ENCODE assay signal across 10 cellular contexts in the genomic region with DNA sequence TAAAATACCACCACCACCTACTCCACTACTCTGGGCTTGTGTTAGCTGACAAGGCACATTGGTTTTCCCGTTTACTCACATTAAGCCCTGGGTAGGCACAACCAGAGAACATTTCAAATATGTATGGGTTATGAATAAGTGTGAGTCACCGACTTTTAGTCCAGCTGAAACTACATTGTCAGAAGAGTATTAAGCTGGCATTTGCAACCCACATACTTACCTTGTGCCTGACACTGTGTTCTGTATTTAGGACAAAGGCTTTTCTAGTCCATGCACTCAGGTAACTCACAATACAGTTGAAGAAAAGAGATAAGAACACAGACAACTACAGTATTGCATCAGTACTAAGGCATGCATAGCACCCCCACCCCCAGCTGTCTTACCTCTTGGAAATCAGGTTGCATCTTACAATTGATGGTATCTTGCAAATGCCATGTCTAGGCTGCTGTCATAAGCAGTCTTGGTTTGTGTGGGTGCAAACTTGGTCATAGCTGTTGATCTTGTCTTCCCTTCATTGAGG. TPM values are rescaled to one million over a fixed set of nuclear protein-coding genes. Genes with fewer than 3 reads are reported as not detected.
DNase-seq lines count a peak whose midpoint lies in the region; ATAC-seq, FAIRE-seq and TF ChIP-seq lines count a peak whose summit lies in the region.
"Had no signal": no experiment of that assay in that cellular context is flagged by ENCODE, and none has a peak within 500 bp of the region (broad histone marks: within the 10 kb centered on the region; RNA-seq: fewer than 3 reads in every experiment).

No MANE protein-coding gene starts in this region.

- no peak overlapping the region for H2BK12ac ChIP-seq in mesenchymal stem cell (ENCODE audit: low read length in 2 of 2)

- DNase-seq in A549 (ENCODE audit: low read depth in 1 of 2, low spot score in 1 of 2) (peak in 1 of 2 experiments; percentile 20), LHCN-M2 (ENCODE audit: low read depth) (peak; percentile 92), adipocyte (ENCODE audit: low read depth) (peak; percentile 79), mesenchymal stem cell (peak; percentile 29), A673 (ENCODE audit: low spot score) (no peak), GM19238 (ENCODE audit: insufficient read length, low spot score) (no peak)
- no peak for DNase-seq in effector CD4-positive, alpha-beta T cell
- DNase-seq: lower lobe of right lung, upper lobe of left lung had no signal

- H3K27ac ChIP-seq in A549 (peak overlapping the region; percentile 45 to 79), mesenchymal stem cell (ENCODE audit: low read length, poor library complexity, severe bottlenecking) (peak overlapping the region; percentile 11), A673 (ENCODE audit: low read depth, low read length, poor library complexity, severe bottlenecking) (no peak overlapping the region)
- H3K27ac ChIP-seq: lower lobe of right lung, upper lobe of left lung had no signal

- no peak overlapping the region for H4K91ac ChIP-seq in mesenchymal stem cell (ENCODE audit: low read length)

- no peak overlapping the region for H2AFZ ChIP-seq in mesenchymal stem cell (ENCODE audit: low read depth, low read length)

- no TSS peak for BruUV-seq in A673 (replicated peaks; lab: Mats Ljungman, UMichigan)

- H3K18ac ChIP-seq in mesenchymal stem cell (ENCODE audit: low read depth in 1 of 2, low read length in 2 of 2) = no peak overlapping the region

- H4K8ac ChIP-seq in mesenchymal stem cell (ENCODE audit: low read length) = no peak overlapping the region

- no peaks in the 10 kb centered on the region for H3K79me1 ChIP-seq in mesenchymal stem cell (replicated peaks; ENCODE audit: low read length, poor library complexity, severe bottlenecking)

- WGBS in A549 (ENCODE audit: missing lambda C conversion rate) = 3% methylated on average over 2 of the region's 2 CpGs
- WGBS in mesenchymal stem cell = no CpG with 5 or more reads among the region's 2 CpGs

- no peak overlapping the region for H3K14ac ChIP-seq in mesenchymal stem cell (ENCODE audit: low read length in 2 of 2)

- H3K4me3 ChIP-seq in A549 (no peak overlapping the region), adipocyte (ENCODE audit: low read length) (no peak overlapping the region), mesenchymal stem cell (ENCODE audit: insufficient read depth in 1 of 2, low read depth in 1 of 2, low read length in 2 of 2) (no peak overlapping the region), A673 (ENCODE audit: low read depth, low read length, poor library complexity, severe bottlenecking) (no peak overlapping the region)
- H3K4me3 ChIP-seq: lower lobe of right lung, upper lobe of left lung had no signal

- no peak overlapping the region for H3K23ac ChIP-seq in mesenchymal stem cell (ENCODE audit: low read length in 2 of 2)

- H3K36me3 ChIP-seq in adipocyte (ENCODE audit: control insufficient read depth, insufficient read depth, low read length, severe bottlenecking) (no peaks in the 10 kb centered on the region), mesenchymal stem cell (ENCODE audit: control insufficient read depth in 1 of 2, insufficient read depth in 2 of 2, low read depth in 1 of 2, low read length in 2 of 2) (no peaks in the 10 kb centered on the region), A673 (ENCODE audit: insufficient read depth, low read length, poor library complexity, severe bottlenecking) (no peaks in the 10 kb centered on the region)
- H3K36me3 ChIP-seq: lower lobe of right lung, upper lobe of left lung had no signal

- H3K9ac ChIP-seq in adipocyte (ENCODE audit: low read length) = no peak overlapping the region
- H3K9ac ChIP-seq in mesenchymal stem cell (ENCODE audit: low read length) = no peak overlapping the region

- TF ChIP-seq CTCF in A549 (IDR thresholded peaks at IDR 0.05) (no peak), A673 (conservative IDR thresholded peaks at IDR 0.05; ENCODE audit: low read depth, low read length) (no peak)

- H3K4me1 ChIP-seq in A549 = peaks cover 36% of the 10 kb centered on the region
- peaks cover 14% of the 10 kb centered on the region for H3K4me1 ChIP-seq in adipocyte (ENCODE audit: control insufficient read depth, insufficient read depth, low read length)
- H3K4me1 ChIP-seq in mesenchymal stem cell (ENCODE audit: control insufficient read depth, insufficient read depth, low read depth, low read length) = peaks cover 3% of the 10 kb centered on the region
- no peaks in the 10 kb centered on the region for H3K4me1 ChIP-seq in A673 (ENCODE audit: insufficient read depth, low read length, poor library complexity, severe bottlenecking)
- H3K4me1 ChIP-seq: upper lobe of left lung had no signal

- no peak for TF ChIP-seq RAD21 in A549 (conservative IDR thresholded peaks at IDR 0.05 in 1 of 2, IDR thresholded peaks at IDR 0.05 in 1 of 2)

- POLR2A ChIA-PET in A549 (lab: Yijun Ruan, JAX) (interaction anchor here (1.6 kb wide), 1 partner anchor 477 kb away, joined by 5 read pairs; no protein-coding TSS in a partner anchor), A673 (lab: Charles Lee; ENCODE audit: low non-redundant PET) (no interaction called here)

- no peak overlapping the region for H2BK120ac ChIP-seq in mesenchymal stem cell (ENCODE audit: low read depth, low read length)

- no peak for TF ChIP-seq EP300 in A549 (IDR thresholded peaks at IDR 0.05)

- H2BK5ac ChIP-seq in mesenchymal stem cell (ENCODE audit: low read depth, low read length, poor library complexity, severe bottlenecking) = no peak overlapping the region

- no peak for TF ChIP-seq POLR2A in A549 (IDR thresholded peaks at IDR 0.05; ENCODE audit: low read length)

- H3K4me2 ChIP-seq in A549 (peak overlapping the region; percentile 43), mesenchymal stem cell (ENCODE audit: low read length, poor library complexity, severe bottlenecking) (no peak overlapping the region)

- no peak overlapping the region for H3K4ac ChIP-seq in mesenchymal stem cell (ENCODE audit: low read depth in 1 of 2, low read length in 2 of 2)

- no peaks in the 10 kb centered on the region for H3K9me3 ChIP-seq in A549
- H3K9me3 ChIP-seq in adipocyte (ENCODE audit: control insufficient read depth, low read length) = no peaks in the 10 kb centered on the region
- H3K9me3 ChIP-seq in mesenchymal stem cell (ENCODE audit: control insufficient read depth, low read length) = no peaks in the 10 kb centered on the region
- H3K9me3 ChIP-seq in A673 (ENCODE audit: low read depth, low read length, poor library complexity, severe bottlenecking) = no peaks in the 10 kb centered on the region
- H3K9me3 ChIP-seq: lower lobe of right lung, upper lobe of left lung had no signal

- H3K27me3 ChIP-seq in adipocyte (replicated peaks; ENCODE audit: control insufficient read depth, insufficient read depth, low read length) = no peaks in the 10 kb centered on the region
- H3K27me3 ChIP-seq in mesenchymal stem cell (ENCODE audit: control insufficient read depth in 1 of 2, insufficient read depth in 1 of 2, low read length in 2 of 2) = no peaks in the 10 kb centered on the region
- peaks cover 48% of the 10 kb centered on the region for H3K27me3 ChIP-seq in A673 (replicated peaks; ENCODE audit: insufficient read depth, low read depth, low read length, poor library complexity)
- H3K27me3 ChIP-seq: upper lobe of left lung had no signal

- intact Hi-C loops in A673 (cut with micrococcal nuclease; ENCODE audit: unreplicated experiment) = loop anchor here (2.0 to 10.0 kb wide), 3 partner anchors 83 to 689 kb away; no protein-coding TSS in a partner anchor

- H2AK5ac ChIP-seq in mesenchymal stem cell (ENCODE audit: low read length, severe bottlenecking) = no peak overlapping the region

- FAIRE-seq in A549 (lab: Jason Lieb, UNC) = no peak

- peak; percentile 39 to 71; a peak in 3 of 6 replicates for ATAC-seq in A549
- no peak for ATAC-seq in GM19023 (IDR thresholded peaks at IDR 0.05; ENCODE audit: unreplicated experiment)

- CTCF ChIA-PET in A549 (lab: Yijun Ruan, JAX) (interaction anchor here (0.8 to 1.1 kb wide), 2 partner anchors 32 to 689 kb away, joined by 3 to 5 read pairs; no protein-coding TSS in a partner anchor), A673 (lab: Charles Lee) (no interaction called here)

- no peak overlapping the region for H2BK15ac ChIP-seq in mesenchymal stem cell (ENCODE audit: low read depth, poor library complexity, severe bottlenecking)

TF ChIP-seq in A549, 52 proteins besides CTCF, POLR2A, EP300 and RAD21 (continues in another document):
- TF ChIP-seq CHD2 (IDR thresholded peaks at IDR 0.05; ENCODE audit: low read length, partially characterized antibody) = no peak
- no peak for TF ChIP-seq FOSB (CRISPR knock-in tag; IDR thresholded peaks at IDR 0.05)
- TF ChIP-seq EHMT2 (IDR thresholded peaks at IDR 0.05; ENCODE audit: low read depth) = no peak
- TF ChIP-seq SREBF2 (IDR thresholded peaks at IDR 0.05) = no peak
- TF ChIP-seq GATA3 (IDR thresholded peaks at IDR 0.05; ENCODE audit: borderline replicate concordance) = no peak; the same call in 1 of the 2 replicates
- peak; percentile 40; the same call in 1 of the 2 replicates for TF ChIP-seq JUNB (IDR thresholded peaks at IDR 0.05)
- TF ChIP-seq FOSL2 (IDR thresholded peaks at IDR 0.05) = no peak
- peak; percentile 63 for TF ChIP-seq FOSL2 (CRISPR knock-in tag; IDR thresholded peaks at IDR 0.05)
- no peak for TF ChIP-seq RFX5 (IDR thresholded peaks at IDR 0.05)
- TF ChIP-seq ZNF302 (CRISPR knock-in tag; IDR thresholded peaks at IDR 0.05) = no peak
- TF ChIP-seq, protein P1, sequence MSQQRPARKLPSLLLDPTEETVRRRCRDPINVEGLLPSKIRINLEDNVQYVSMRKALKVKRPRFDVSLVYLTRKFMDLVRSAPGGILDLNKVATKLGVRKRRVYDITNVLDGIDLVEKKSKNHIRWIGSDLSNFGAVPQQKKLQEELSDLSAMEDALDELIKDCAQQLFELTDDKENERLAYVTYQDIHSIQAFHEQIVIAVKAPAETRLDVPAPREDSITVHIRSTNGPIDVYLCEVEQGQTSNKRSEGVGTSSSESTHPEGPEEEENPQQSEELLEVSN (IDR thresholded peaks at IDR 0.05; ENCODE audit: borderline replicate concordance, low read depth) = no peak
- no peak for TF ChIP-seq ZFP36 (IDR thresholded peaks at IDR 0.05; ENCODE audit: borderline replicate concordance, partially characterized antibody)
- TF ChIP-seq HOXB13 (CRISPR knock-in tag; IDR thresholded peaks at IDR 0.05; ENCODE audit: low read depth) = no peak
- TF ChIP-seq JUN (IDR thresholded peaks at IDR 0.05) = no peak
- no peak for TF ChIP-seq FOXS1 (CRISPR knock-in tag; IDR thresholded peaks at IDR 0.05)

RNA-seq across cellular contexts. Expression of a gene that starts 40.3 kb away (rescaled TPM):
- polyA plus RNA-seq in A549 (2011; rRNA removed) (38.3 and 50.8 TPM in 2 replicates), A549 (2017; fragmentation: RNase III; extraction: RNeasy Plus Mini Kit Qiagen cat#74134 plus additional on column Dnase treatment) (22.3 to 24.8 TPM (median 24.7 TPM) in 3 replicates)
- polyA plus RNA-seq in A549 (2012; cell fraction: cytosol; rRNA removed) = 5.7 and 6.3 TPM in 2 replicates
- 8.3 and 11.2 TPM in 2 replicates for polyA plus RNA-seq in A549 (2012; cell fraction: nucleus; rRNA removed)
- polyA minus RNA-seq in A549 (2011; rRNA and poly(A)+ RNA removed) = 16.6 and 18.0 TPM in 2 replicates
- total RNA-seq in LHCN-M2 (2014; rRNA removed) (25.3 and 30.1 TPM in 2 replicates), A673 (2021) (22.8 and 24.6 TPM in 2 replicates)
- polyA plus RNA-seq in LHCN-M2 (2012) = 6.8 TPM
- 14.2 TPM for polyA plus RNA-seq in mesenchymal stem cell (2013, experiment 1 of 2)
- polyA plus RNA-seq in mesenchymal stem cell (2013, experiment 2 of 2) = 13.9 TPM

Comparison
In these comparisons a context has a peak if more than half of its experiments do, and no peak if none do; other contexts are left out.
1. DNase-seq: peak in LHCN-M2 (single experiment), adipocyte (single experiment) and mesenchymal stem cell (single experiment); none in effector CD4-positive, alpha-beta T cell (single experiment), A673 (single experiment) and GM19238 (single experiment).